Comparison of ENCODE assay signal across 8 cellular contexts in genomic region chr7:116236020-116236630, GRCh38. TPM values are rescaled to one million over a fixed set of nuclear protein-coding genes. Genes with fewer than 3 reads are reported as not detected.
DNase-seq lines count a peak whose midpoint lies in the region; ATAC-seq lines count a peak whose summit lies in the region.

No MANE protein-coding gene starts in this region.

- in situ Hi-C loops in SK-MEL-5 (cut with HindIII; ENCODE audit: low pct_unique_long_range_greater_than_20kb, low sequenced_read_pairs) = no loop called here

- peak; percentile 45 for ATAC-seq in GM18498 (IDR thresholded peaks at IDR 0.05; ENCODE audit: unreplicated experiment)

- DNase-seq in AG08395 (ENCODE audit: low spot score) = peak; percentile 52
- DNase-seq in HT-29 (ENCODE audit: low spot score) = peak; percentile 90
- DNase-seq in SK-MEL-5 (ENCODE audit: low read depth, low spot score) = peak; percentile 79
- peak; percentile 45 for DNase-seq in amniotic stem cell (lab: John Stamatoyannopoulos, UW)
- DNase-seq in inferior parietal cortex (ENCODE audit: extremely low spot score) = peak; percentile 81
- peak; percentile 30 to 43 for DNase-seq in stimulated activated CD4-positive, alpha-beta T cell treated with anti-CD3 and anti-CD28 coated beads, Interleukin-4, amount 100 ng/mL, for 4 hours
- no peak for DNase-seq in cortex of kidney (lab: John Stamatoyannopoulos, UW)

RNA-seq across cellular contexts. Expression of gene TES, which starts 25.8 kb away (rescaled TPM):
- total RNA-seq in HT-29 (2014; rRNA removed; shearing (Covaris generic)) = 91.9 and 96.7 TPM in 2 replicates
- total RNA-seq in SK-MEL-5 (2014; rRNA removed; shearing (Covaris generic)) = 37.6 and 40.5 TPM in 2 replicates
- polyA plus RNA-seq in SK-MEL-5 (2015; cell fraction: cytosol; rRNA removed) = 31.3 and 36.6 TPM in 2 replicates
- polyA plus RNA-seq in SK-MEL-5 (2015; cell fraction: nucleus; rRNA removed) = 17.7 and 19.4 TPM in 2 replicates
